Comparison of ENCODE assay signal across 20 cellular contexts in genomic region chr17:44785921-44786320, GRCh38. TPM values are rescaled to one million over a fixed set of nuclear protein-coding genes. Genes with fewer than 3 reads are reported as not detected.
DNase-seq lines count a peak whose midpoint lies in the region; ATAC-seq and TF ChIP-seq lines count a peak whose summit lies in the region.
"Had no signal": no experiment of that assay in that cellular context is flagged by ENCODE, and none has a peak within 500 bp of the region (broad histone marks: within the 10 kb centered on the region; RNA-seq: fewer than 3 reads in every experiment).

No MANE protein-coding gene starts in this region.

- no peak overlapping the region for H2BK5ac ChIP-seq in H9 (ENCODE audit: insufficient read length, low read length)

- peaks cover 12 to 27% of the 10 kb centered on the region in 2 experiments for H3K4me1 Mint-ChIP-seq in H9
- no peaks in the 10 kb centered on the region for H3K4me1 Mint-ChIP-seq in activated CD8-positive, alpha-beta memory T cell treated with anti-CD3 and anti-CD28 coated beads, Interleukin-2, amount 10 ng/mL, durations not matched to agents 7 days and 5 days
- H3K4me1 Mint-ChIP-seq: T-helper 17 cell had no signal

- H3K9me3 ChIP-seq in H9 (ENCODE audit: control insufficient read depth, low read depth, low read length) = no peaks in the 10 kb centered on the region
- H3K9me3 ChIP-seq in heart left ventricle = no peaks in the 10 kb centered on the region
- H3K9me3 ChIP-seq in osteoblast (ENCODE audit: low read depth, low read length) = no peaks in the 10 kb centered on the region
- H3K9me3 ChIP-seq: BLaER1, thoracic aorta had no signal

- no peak overlapping the region for H2AFZ ChIP-seq in H9 (ENCODE audit: low read length)
- H2AFZ ChIP-seq in osteoblast (ENCODE audit: low read length) = no peak overlapping the region

- H3K9me3 Mint-ChIP-seq in H9 = no peaks in the 10 kb centered on the region
- H3K9me3 Mint-ChIP-seq in activated CD8-positive, alpha-beta memory T cell treated with anti-CD3 and anti-CD28 coated beads, Interleukin-2, amount 10 ng/mL, durations not matched to agents 7 days and 5 days (ENCODE audit: low read depth) = no peaks in the 10 kb centered on the region
- H3K9me3 Mint-ChIP-seq: activated CD8-positive, alpha-beta T cell treated with anti-CD3 and anti-CD28 coated beads for 36 hours had no signal

- no peak overlapping the region for H4K8ac ChIP-seq in H9 (replicated peaks; ENCODE audit: insufficient read length, low read depth, low read length)

- H3K27ac Mint-ChIP-seq in H9 = no peak overlapping the region
- H3K27ac Mint-ChIP-seq in activated CD8-positive, alpha-beta memory T cell treated with anti-CD3 and anti-CD28 coated beads, Interleukin-2, amount 10 ng/mL, durations not matched to agents 7 days and 5 days = no peak overlapping the region
- H3K27ac Mint-ChIP-seq: activated CD8-positive, alpha-beta T cell treated with anti-CD3 and anti-CD28 coated beads for 36 hours; progenitor cell of endocrine pancreas; T-helper 17 cell had no signal

- CTCF ChIA-PET in activated CD8-positive, alpha-beta memory T cell treated with anti-CD3 and anti-CD28 coated beads, Interleukin-2, amount 10 ng/mL, durations not matched to agents 7 days and 5 days (lab: Charles Lee) = interaction anchor here (0.8 to 1.1 kb wide), 2 partner anchors 10 to 40 kb away, joined by 3 read pairs; no protein-coding TSS in a partner anchor

- DNase-seq in D341Med (ENCODE audit: low spot score) (peak; percentile 29), H9 (peak; percentile 33), heart left ventricle (peak in 1 of 5 donors; percentile 55), osteoblast (ENCODE audit: insufficient read length, low spot score, missing footprints) (peak; percentile 63), DMS153 (lab: John Stamatoyannopoulos, UW) (no peak), ecto neural progenitor cell (ENCODE audit: low spot score) (no peak)
- no peak for DNase-seq in activated CD8-positive, alpha-beta memory T cell treated with anti-CD3 and anti-CD28 coated beads, Interleukin-2, amount 10 ng/mL, durations not matched to agents 7 days and 5 days
- DNase-seq: activated CD4-positive, CD25-positive, alpha-beta regulatory T cell treated with anti-CD3 and anti-CD28 coated beads, Interleukin-2, amount 50 U/mL, for 72 hours; activated CD8-positive, alpha-beta T cell treated with anti-CD3 and anti-CD28 coated beads for 36 hours; activated T-cell treated with anti-CD3 and anti-CD28 coated beads for 4 hours; effector memory CD4-positive, alpha-beta T cell; left cardiac atrium; NCI-H1436; NCI-H2107; stimulated activated naive CD8-positive, alpha-beta T cell treated with anti-CD3 and anti-CD28 coated beads, Interleukin-15, Interleukin-2, amounts not matched to agents 100 U/mL and 50 U/mL, for 24 hours; T-helper 17 cell had no signal

- H3K23ac ChIP-seq in H9 (ENCODE audit: insufficient read length, low read depth, low read length) = no peak overlapping the region

- no peak overlapping the region for H2BK20ac ChIP-seq in H9 (ENCODE audit: low read depth, low read length, poor library complexity, severe bottlenecking)

- H3K9ac ChIP-seq in H9 (ENCODE audit: extremely low read depth, insufficient read length, low read length) = no peak overlapping the region
- H3K9ac ChIP-seq: BLaER1 had no signal

- no peaks in the 10 kb centered on the region for H3K36me3 ChIP-seq in heart left ventricle
- no peaks in the 10 kb centered on the region for H3K36me3 ChIP-seq in osteoblast (ENCODE audit: insufficient read depth, low read length)
- H3K36me3 ChIP-seq: BLaER1, thoracic aorta had no signal

- no peak for TF ChIP-seq POLR2A in heart left ventricle (IDR thresholded peaks at IDR 0.05)

- WGBS in H9 (ENCODE audit: extremely low coverage, insufficient read length, low lambda C conversion rate) = no CpG with 5 or more reads among the region's 7 CpGs
- WGBS in heart left ventricle, 4 donors = 55 to 67% (median 62%) methylated on average over 7 of the region's 7 CpGs

- H3K4me3 ChIP-seq in heart left ventricle (no peak overlapping the region), osteoblast (ENCODE audit: insufficient read depth, low read length) (no peak overlapping the region)
- H3K4me3 ChIP-seq: BLaER1 had no signal

- no peak overlapping the region for H2AK5ac ChIP-seq in H9 (ENCODE audit: insufficient read length, low read length)

- H3K27me3 Mint-ChIP-seq in H9 (ENCODE audit: low read depth) = no peaks in the 10 kb centered on the region; the same call in 1 of the 2 replicates
- H3K27me3 Mint-ChIP-seq in activated CD8-positive, alpha-beta memory T cell treated with anti-CD3 and anti-CD28 coated beads, Interleukin-2, amount 10 ng/mL, durations not matched to agents 7 days and 5 days = peaks cover 9% of the 10 kb centered on the region
- H3K27me3 Mint-ChIP-seq: activated CD8-positive, alpha-beta T cell treated with anti-CD3 and anti-CD28 coated beads for 36 hours had no signal

- no peaks in the 10 kb centered on the region for H4K20me1 ChIP-seq in H9 (ENCODE audit: control insufficient read depth, insufficient read depth, insufficient read length)
- H4K20me1 ChIP-seq in osteoblast (ENCODE audit: insufficient read depth, low read length) = no peaks in the 10 kb centered on the region
- H4K20me1 ChIP-seq: BLaER1 had no signal

- H2BK120ac ChIP-seq in H9 (ENCODE audit: low read depth, low read length, poor library complexity, severe bottlenecking) = no peak overlapping the region

- no peak overlapping the region for H4K91ac ChIP-seq in H9 (ENCODE audit: insufficient read length, low read depth, low read length)

- H3K4me3 Mint-ChIP-seq in H9 = no peak overlapping the region
- H3K4me3 Mint-ChIP-seq in activated CD8-positive, alpha-beta memory T cell treated with anti-CD3 and anti-CD28 coated beads, Interleukin-2, amount 10 ng/mL, durations not matched to agents 7 days and 5 days = no peak overlapping the region
- H3K4me3 Mint-ChIP-seq: activated CD8-positive, alpha-beta T cell treated with anti-CD3 and anti-CD28 coated beads for 36 hours; T-helper 17 cell had no signal

- no peaks in the 10 kb centered on the region for H3K36me3 Mint-ChIP-seq in H9 (ENCODE audit: insufficient read depth in 1 of 3, low read depth in 3 of 3)
- H3K36me3 Mint-ChIP-seq in activated CD8-positive, alpha-beta memory T cell treated with anti-CD3 and anti-CD28 coated beads, Interleukin-2, amount 10 ng/mL, durations not matched to agents 7 days and 5 days = no peaks in the 10 kb centered on the region

- no peak overlapping the region for H3K56ac ChIP-seq in H9 (ENCODE audit: insufficient read length, low read depth, low read length)

- H4K5ac ChIP-seq in H9 (ENCODE audit: insufficient read length, low read depth, low read length) = no peak overlapping the region

- no peak overlapping the region for H3K18ac ChIP-seq in H9 (ENCODE audit: insufficient read length, low read depth, low read length)

- H3K23me2 ChIP-seq in H9 (ENCODE audit: insufficient read length, low read depth, low read length, poor library complexity, severe bottlenecking) = no peaks in the 10 kb centered on the region

- H3K79me1 ChIP-seq in H9 (ENCODE audit: insufficient read depth, low read depth, low read length, poor library complexity, severe bottlenecking) = no peaks in the 10 kb centered on the region

- H3K79me2 ChIP-seq in H9 (ENCODE audit: insufficient read depth, low read length) = no peaks in the 10 kb centered on the region
- no peaks in the 10 kb centered on the region for H3K79me2 ChIP-seq in osteoblast (ENCODE audit: insufficient read depth, low read length)

- H3K4me1 ChIP-seq in H9 (ENCODE audit: insufficient read depth, low read length) (peaks cover 2% of the 10 kb centered on the region; the same call in 1 of the 2 replicates), heart left ventricle (peaks cover 4 to 52% (median 35%) of the 10 kb centered on the region in 12 donors), osteoblast (ENCODE audit: insufficient read depth, low read length) (no peaks in the 10 kb centered on the region)
- H3K4me1 ChIP-seq: BLaER1 had no signal

- intact Hi-C loops in heart left ventricle (cut with DNase I) = loop anchor here in 1 of 10 donors (5.0 kb wide), 1 partner anchor 56 kb away; no protein-coding TSS in a partner anchor

- H3K4ac ChIP-seq in H9 (ENCODE audit: low read depth, low read length) = no peak overlapping the region

- no peak overlapping the region for H3K14ac ChIP-seq in H9 (ENCODE audit: insufficient read depth, low read length)

- H2BK12ac ChIP-seq in H9 (ENCODE audit: insufficient read length, low read depth, low read length) = no peak overlapping the region

- H3K27me3 ChIP-seq in H9 (ENCODE audit: insufficient read depth, low read length) = no peaks in the 10 kb centered on the region
- no peaks in the 10 kb centered on the region for H3K27me3 ChIP-seq in heart left ventricle
- no peaks in the 10 kb centered on the region for H3K27me3 ChIP-seq in osteoblast (ENCODE audit: insufficient read depth, low read length)
- H3K27me3 ChIP-seq: BLaER1 had no signal

- H3T11ph ChIP-seq in H9 (ENCODE audit: low read length) = no peak overlapping the region

- TF ChIP-seq CTCF in H9 (conservative IDR thresholded peaks at IDR 0.05) (no peak), heart left ventricle (IDR thresholded peaks at IDR 0.05) (no peak), osteoblast (IDR thresholded peaks at IDR 0.05; ENCODE audit: extremely low read depth, low read depth, low read length) (no peak)

- H3K4me2 ChIP-seq in H9 (ENCODE audit: insufficient read depth, insufficient read length, low read length) (no peak overlapping the region), osteoblast (ENCODE audit: insufficient read depth, low read length) (no peak overlapping the region)
- H3K4me2 ChIP-seq: BLaER1 had no signal

- peak in 3 of 4 donors; percentile 7 to 16 (median 14) for ATAC-seq in heart left ventricle
- no peak for ATAC-seq in activated CD8-positive, alpha-beta memory T cell treated with anti-CD3 and anti-CD28 coated beads, Interleukin-2, amount 10 ng/mL, durations not matched to agents 7 days and 5 days
- ATAC-seq: activated CD8-positive, alpha-beta T cell treated with anti-CD3 and anti-CD28 coated beads for 36 hours; stimulated activated naive CD8-positive, alpha-beta T cell treated with anti-CD3 and anti-CD28 coated beads, Interleukin-15, Interleukin-2, amounts not matched to agents 100 U/mL and 50 U/mL, for 24 hours; T-helper 17 cell had no signal

- H2BK15ac ChIP-seq in H9 (ENCODE audit: low read depth, low read length) = no peak overlapping the region

- H3K27ac ChIP-seq in H9 (ENCODE audit: insufficient read length, low read depth, low read length) = no peak overlapping the region
- H3K27ac ChIP-seq in heart left ventricle = peak overlapping the region in 6 of 12 donors; percentile 65 to 89 (median 80)
- H3K27ac ChIP-seq in osteoblast (ENCODE audit: low read depth, low read length) = no peak overlapping the region
- H3K27ac ChIP-seq: BLaER1, HL-60 had no signal

RNA-seq across cellular contexts. Expression of gene ADAM11, which starts 27.1 kb away (rescaled TPM):
- total RNA-seq in H9 (2021) = 2.7 and 4.6 TPM in 2 replicates
- 10 to 100 TPM in 6 of 9 donors, 1 to 10 TPM in 3; 6.6 to 24.6 (median 12.6) TPM for total RNA-seq in heart left ventricle
- 1 to 10 TPM; 1.8 to 9.3 TPM for polyA plus RNA-seq in heart left ventricle
- 0.36 and 0.59 TPM in 2 replicates for total RNA-seq in osteoblast
- total RNA-seq in activated CD8-positive, alpha-beta memory T cell treated with anti-CD3 and anti-CD28 coated beads, Interleukin-2, amount 10 ng/mL, durations not matched to agents 7 days and 5 days = under 1 TPM; 0.35 to 0.50 TPM

RNA-seq across cellular contexts. Expression of gene GJC1, which starts 44.2 kb away (rescaled TPM):
- total RNA-seq in H9 (2021) (114 and 119 TPM in 2 replicates), heart left ventricle (10 to 100 TPM; 16.8 to 60.8 (median 24.9) TPM), osteoblast (10.3 and 10.5 TPM in 2 replicates)
- 10 to 100 TPM; 14.2 to 29.9 TPM for polyA plus RNA-seq in heart left ventricle
- 1 to 10 TPM; 2.7 to 3.7 TPM for total RNA-seq in activated CD8-positive, alpha-beta memory T cell treated with anti-CD3 and anti-CD28 coated beads, Interleukin-2, amount 10 ng/mL, durations not matched to agents 7 days and 5 days
- total RNA-seq: T-helper 17 cell had no signal

Comparison
In these comparisons a context has a peak if more than half of its experiments do, and no peak if none do; other contexts are left out.
1. DNase-seq: peak in D341Med (single experiment), H9 (single experiment) and osteoblast (single experiment); none in DMS153 (single experiment), ecto neural progenitor cell (single experiment) and activated CD8-positive, alpha-beta memory T cell treated with anti-CD3 and anti-CD28 coated beads, Interleukin-2, amount 10 ng/mL, durations not matched to agents 7 days and 5 days (single experiment).